In the genomic region with DNA sequence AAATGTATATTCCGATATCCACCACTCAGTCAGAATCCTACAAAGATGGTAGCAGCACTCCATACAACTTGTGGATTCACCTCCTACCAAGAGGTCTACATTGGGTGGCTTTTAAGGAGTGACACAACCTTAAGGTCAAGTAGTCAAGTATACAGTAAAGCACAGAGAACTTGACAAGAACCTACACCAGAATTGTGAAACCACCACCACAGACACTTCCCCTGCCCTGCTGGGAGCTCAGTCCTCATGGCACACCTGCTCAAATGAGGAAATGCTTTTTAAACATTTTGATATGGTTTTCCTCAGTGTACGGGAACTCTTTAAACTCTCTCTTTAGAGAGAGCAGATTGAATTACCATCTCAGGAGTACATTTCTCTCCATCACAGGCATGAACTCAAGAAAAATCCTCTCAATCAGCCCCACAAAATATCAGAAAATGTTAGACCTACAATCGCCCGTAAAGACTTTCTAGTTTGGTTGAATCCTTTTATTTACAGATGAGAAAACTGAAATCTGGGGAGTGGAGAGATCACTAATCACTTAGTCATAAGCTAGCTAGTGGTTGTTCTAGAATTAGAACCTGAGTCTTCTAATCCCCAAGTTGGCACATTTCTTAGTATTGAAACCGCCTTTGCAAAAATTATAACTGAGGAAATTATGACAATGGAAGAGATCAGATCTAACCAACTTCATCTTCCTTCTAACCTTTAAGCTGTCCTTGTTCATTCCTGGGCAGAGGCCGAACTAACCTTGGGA, we compare ENCODE assay signal across 1 cellular context.
TF ChIP-seq lines count a peak whose summit lies in the region.

No MANE protein-coding gene starts in this region.

TF ChIP-seq in GM12878, 131 proteins besides CTCF, POLR2A, EP300 and RAD21:
- TF ChIP-seq SPI1 (IDR thresholded peaks at IDR 0.05; ENCODE audit: borderline replicate concordance, insufficient read depth, low read depth, low read length) (0 out of 2 replicates have a peak, but pooled peaks have one; percentile 21), FOS (IDR thresholded peaks at IDR 0.05; ENCODE audit: borderline replicate concordance, extremely low read depth, insufficient read length) (no peak)
TF ChIP-seq in GM12878: peak in this region for 1.
